Comparison of ENCODE assay signal across 11 cellular contexts in the genomic region with DNA sequence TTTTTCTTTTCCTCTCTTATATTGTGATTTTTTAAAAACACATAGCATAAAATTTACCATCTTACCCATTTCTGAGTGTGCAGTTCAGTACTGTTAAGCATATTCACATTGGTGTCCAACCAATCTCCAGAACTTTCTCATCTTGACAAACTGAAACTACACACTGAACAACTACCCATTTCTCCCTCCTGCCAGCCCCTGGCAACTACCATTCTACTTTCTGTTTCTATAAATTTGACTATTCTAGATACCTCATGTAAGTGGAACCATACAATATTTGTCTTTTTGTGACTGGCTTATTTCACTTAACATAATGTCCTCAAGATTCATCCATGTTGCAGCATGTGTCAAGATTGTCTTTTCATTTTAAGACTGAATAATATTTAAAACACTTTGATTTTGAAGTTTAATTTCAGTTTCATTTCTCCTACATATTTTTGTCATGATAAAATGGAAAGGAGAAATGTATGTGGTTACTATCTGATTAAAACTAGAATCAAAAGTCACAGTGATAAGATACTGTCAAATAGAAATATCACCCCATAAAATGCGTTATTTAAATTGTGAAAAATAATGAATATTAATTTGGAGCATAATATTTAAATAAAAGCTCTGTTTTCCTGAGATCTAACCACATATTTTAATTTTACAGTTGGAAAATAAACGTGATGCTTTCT.
A peak's percentile ranks its signal among the peaks of the same experiment; 100 is the strongest.
DNase-seq lines count a peak whose midpoint lies in the region; ATAC-seq and TF ChIP-seq lines count a peak whose summit lies in the region.
"Had no signal": no experiment of that assay in that cellular context is flagged by ENCODE, and none has a peak within 500 bp of the region (broad histone marks: within the 10 kb centered on the region; RNA-seq: fewer than 3 reads in every experiment).

No MANE protein-coding gene starts in this region.

- H3K4me1 ChIP-seq in MM.1S (ENCODE audit: low read length) = peaks cover 14% of the 10 kb centered on the region; the same call in 1 of the 2 replicates
- peaks cover 0 to 28% (median 7%) of the 10 kb centered on the region in 9 donors for H3K4me1 ChIP-seq in heart right ventricle

- 90 to 94% methylated on average over 2 of the region's 2 CpGs for whole genome bisulfite sequencing in heart right ventricle, 2 donors

- 0 out of 2 replicates have a peak, but pooled peaks cover 9% of the 10 kb centered on the region for H3F3A ChIP-seq in MM.1S (ENCODE audit: insufficient read depth, low read length)

- no peak overlapping the region for H2AFZ ChIP-seq in MM.1S (ENCODE audit: low read length)

- ATAC-seq in GM18907 (IDR thresholded peaks at IDR 0.05; ENCODE audit: unreplicated experiment) (peak; percentile 87), HG02571 (IDR thresholded peaks at IDR 0.05; ENCODE audit: unreplicated experiment) (peak; percentile 89), heart right ventricle (no peak)
- ATAC-seq: gastrocnemius medialis had no signal

- H3K9me3 ChIP-seq in MM.1S (replicated peaks; ENCODE audit: insufficient read depth, low read length) (no peaks in the 10 kb centered on the region), heart right ventricle (peaks cover 0 to 1% (median 0%) of the 10 kb centered on the region in 11 donors)
- H3K9me3 ChIP-seq: gastrocnemius medialis had no signal

- no peaks in the 10 kb centered on the region for H3K27me3 ChIP-seq in MM.1S (replicated peaks; ENCODE audit: insufficient read depth, low read length)
- no peaks in the 10 kb centered on the region for H3K27me3 ChIP-seq in heart right ventricle
- no peaks in the 10 kb centered on the region for H3K27me3 ChIP-seq in H7 (ENCODE audit: control insufficient read depth, insufficient read depth, low read length)
- H3K27me3 ChIP-seq: gastrocnemius medialis had no signal

- TF ChIP-seq CTCF in MM.1S (IDR thresholded peaks at IDR 0.05; ENCODE audit: low read length) (no peak), heart right ventricle (IDR thresholded peaks at IDR 0.05) (no peak)

- intact Hi-C loops in heart right ventricle (cut with DNase I) = no loop called here

- peaks cover 29% of the 10 kb centered on the region for H3K79me2 ChIP-seq in MM.1S (ENCODE audit: low read length)

- peak overlapping the region; percentile 22; the same call in 1 of the 2 replicates for H3K27ac ChIP-seq in MM.1S (ENCODE audit: low read length)
- peak overlapping the region in 1 of 10 donors; percentile 49 for H3K27ac ChIP-seq in heart right ventricle
- H3K27ac ChIP-seq: gastrocnemius medialis had no signal

- no peak overlapping the region for H3K9ac ChIP-seq in MM.1S (ENCODE audit: low read length)

- H3K4me2 ChIP-seq in MM.1S (ENCODE audit: low read depth, low read length) = peak overlapping the region; percentile 66

- peak overlapping the region; percentile 22; the same call in 1 of the 2 replicates for H3K4me3 ChIP-seq in MM.1S (ENCODE audit: low read length)
- no peak overlapping the region for H3K4me3 ChIP-seq in heart right ventricle
- H3K4me3 ChIP-seq in H7 (ENCODE audit: insufficient read depth, low read depth, low read length) = no peak overlapping the region
- H3K4me3 ChIP-seq: gastrocnemius medialis had no signal

- DNase-seq in MM.1S = peak; percentile 59
- DNase-seq in medulla oblongata (ENCODE audit: extremely low spot score) = peak; percentile 29
- DNase-seq in iPS-NIHi11 (ENCODE audit: low spot score) = no peak
- no peak for DNase-seq in effector CD8-positive, alpha-beta T cell (lab: John Stamatoyannopoulos, UW)
- DNase-seq in heart right ventricle = no peak
- DNase-seq in H7 = no peak
- DNase-seq: gastrocnemius medialis, nucleus accumbens, Right ventricle myocardium superior had no signal

- no peaks in the 10 kb centered on the region for H3K9me2 ChIP-seq in MM.1S (replicated peaks; ENCODE audit: insufficient read depth, low read length)

- no peaks in the 10 kb centered on the region; the same call in 1 of the 2 replicates for H3K36me3 ChIP-seq in MM.1S (replicated peaks; ENCODE audit: insufficient read depth, low read length)
- peaks cover 0 to 62% (median 8%) of the 10 kb centered on the region in 9 donors for H3K36me3 ChIP-seq in heart right ventricle
- H3K36me3 ChIP-seq in H7 (replicated peaks; ENCODE audit: control insufficient read depth, insufficient read depth, low read length) = peaks cover 2% of the 10 kb centered on the region; the same call in 1 of the 2 replicates

- H4K20me1 ChIP-seq in MM.1S (ENCODE audit: insufficient read depth, low read length) = no peaks in the 10 kb centered on the region

Comparison
In these comparisons a context has a peak if more than half of its experiments do, and no peak if none do; other contexts are left out.
1. ATAC-seq: peak in GM18907 (single experiment) and HG02571 (single experiment); none in heart right ventricle (0 of 8).
2. DNase-seq: peak in MM.1S (single experiment) and medulla oblongata (single experiment); none in iPS-NIHi11 (single experiment), effector CD8-positive, alpha-beta T cell (single experiment), heart right ventricle (0 of 2) and H7 (single experiment).